32 cellular contexts compared by ENCODE assay signal in genomic region chr14:95144849-95145248, GRCh38. TPM values are rescaled to one million over a fixed set of nuclear protein-coding genes. Genes with fewer than 3 reads are reported as not detected.
DNase-seq lines count a peak whose midpoint lies in the region; ATAC-seq, FAIRE-seq and TF ChIP-seq lines count a peak whose summit lies in the region.
"Had no signal": no experiment of that assay in that cellular context is flagged by ENCODE, and none has a peak within 500 bp of the region (broad histone marks: within the 10 kb centered on the region; RNA-seq: fewer than 3 reads in every experiment).

No MANE protein-coding gene starts in this region.

- DNase-seq in GM19239 (ENCODE audit: insufficient read length, low spot score) (no peak), NCI-H526 (lab: John Stamatoyannopoulos, UW) (no peak), mesendoderm (no peak)
- no peak for DNase-seq in central memory CD8-positive, alpha-beta T cell (ENCODE audit: low spot score in 2 of 2)
- DNase-seq in natural killer cell treated with Interleukin-12 subunit alpha and Interleukin-12 subunit beta and Interleukin-15 and Interleukin-18, amount 100 ng/mL, for 72 hours (ENCODE audit: low spot score), result no peak
- DNase-seq: ACHN; activated CD4-positive, alpha-beta T cell treated with anti-CD3 and anti-CD28 coated beads for 36 hours; activated naive CD4-positive, alpha-beta T cell; activated T-cell treated with anti-CD3 and anti-CD28 coated beads, Interleukin-2, amount 50 U/mL, for 4 hours; amygdala; cortex of kidney; hypothalamus; KG1; left lung; mucosa of descending colon; MV-4-11; NCI-H146; NCI-H2171 treated with DMSO at 0.1 percent for 48 hours; NCI-H524; SJCRH30; stimulated activated CD4-positive, alpha-beta T cell treated with anti-CD3 and anti-CD28 coated beads, Interleukin-1b, Interleukin-23, amount 100 ng/mL, for 48 hours; T-cell; uterus had no signal

- H2BK120ac ChIP-seq in mesendoderm (ENCODE audit: low read depth, low read length), result no peak overlapping the region

- H3K4me2 ChIP-seq in BLaER1 (peak overlapping the region; percentile 63; the same call in 1 of the 2 replicates), mesendoderm (ENCODE audit: low read length) (no peak overlapping the region)

- H3K36me3 ChIP-seq in BLaER1, result peaks cover 11% of the 10 kb centered on the region
- no peaks in the 10 kb centered on the region for H3K36me3 ChIP-seq in mesendoderm (ENCODE audit: control insufficient read depth, insufficient read depth, low read length)
- H3K36me3 ChIP-seq: left lung, suprapubic skin, uterus had no signal

- peaks cover 3% of the 10 kb centered on the region for H3K36me3 Mint-ChIP-seq in central memory CD8-positive, alpha-beta T cell (ENCODE audit: insufficient read depth)
- peaks cover 25% of the 10 kb centered on the region for H3K36me3 Mint-ChIP-seq in natural killer cell treated with Interleukin-12 subunit alpha and Interleukin-12 subunit beta and Interleukin-15 and Interleukin-18, amount 100 ng/mL, for 72 hours

- no peak overlapping the region for H3K9ac ChIP-seq in BLaER1
- H3K9ac ChIP-seq in mesendoderm (ENCODE audit: low read length), result no peak overlapping the region

- H3K27me3 Mint-ChIP-seq in central memory CD8-positive, alpha-beta T cell, result no peaks in the 10 kb centered on the region
- H3K27me3 Mint-ChIP-seq in natural killer cell treated with Interleukin-12 subunit alpha and Interleukin-12 subunit beta and Interleukin-15 and Interleukin-18, amount 100 ng/mL, for 72 hours, result no peaks in the 10 kb centered on the region
- H3K27me3 Mint-ChIP-seq: activated CD4-positive, alpha-beta T cell treated with anti-CD3 and anti-CD28 coated beads for 36 hours; T-cell had no signal

- H2BK15ac ChIP-seq in mesendoderm (replicated peaks; ENCODE audit: low read depth), result no peak overlapping the region

- no peak overlapping the region for H2BK5ac ChIP-seq in mesendoderm (ENCODE audit: low read length)

- no peak for ATAC-seq in central memory CD8-positive, alpha-beta T cell (replicated peaks; ENCODE audit: extremely low read depth, poor library complexity, severe bottlenecking)
- ATAC-seq in natural killer cell treated with Interleukin-12 subunit alpha and Interleukin-12 subunit beta and Interleukin-15 and Interleukin-18, amount 100 ng/mL, for 72 hours, result no peak
- no peak for ATAC-seq in HG03097 (IDR thresholded peaks at IDR 0.05; ENCODE audit: low FRiP score, unreplicated experiment)
- no peak for ATAC-seq in GM18505 (IDR thresholded peaks at IDR 0.05; ENCODE audit: unreplicated experiment)
- ATAC-seq: activated CD4-positive, alpha-beta T cell treated with anti-CD3 and anti-CD28 coated beads for 36 hours; activated T-cell treated with anti-CD3 and anti-CD28 coated beads, Interleukin-2, amount 50 U/mL, for 4 hours; T-cell had no signal

- H3K9me3 ChIP-seq in BLaER1, result peaks cover 19% of the 10 kb centered on the region
- H3K9me3 ChIP-seq: left lung, mucosa of descending colon, uterus had no signal

- peaks cover 63% of the 10 kb centered on the region for H4K20me1 ChIP-seq in BLaER1

- TF ChIP-seq POLR2A in GM18505 (IDR thresholded peaks at IDR 0.05; ENCODE audit: borderline replicate concordance, extremely low read depth, insufficient read depth, insufficient read length), result no peak

- peaks cover 55% of the 10 kb centered on the region for H3K79me2 ChIP-seq in mesendoderm (ENCODE audit: control insufficient read depth, insufficient read depth, low read length)

- peak; percentile 18 for FAIRE-seq in GM19239 (lab: Jason Lieb, UNC)
- FAIRE-seq: bronchial epithelial cell, H1, HTR-8/SVneo, RCC 7860 had no signal

- no peak overlapping the region for H4K8ac ChIP-seq in mesendoderm (ENCODE audit: low read depth, low read length)

- peaks cover 6% of the 10 kb centered on the region for H3K79me1 ChIP-seq in mesendoderm (ENCODE audit: low read length)

- no peak overlapping the region for H3K18ac ChIP-seq in mesendoderm (ENCODE audit: low read length)

- no peak overlapping the region for H3K4me3 ChIP-seq in BLaER1
- H3K4me3 ChIP-seq in mesendoderm (ENCODE audit: low read length), result no peak overlapping the region
- H3K4me3 ChIP-seq: left lung, mucosa of descending colon, SJCRH30, uterus had no signal

- no peak overlapping the region for H2AK5ac ChIP-seq in mesendoderm (ENCODE audit: low read length)

- H3K27ac Mint-ChIP-seq in central memory CD8-positive, alpha-beta T cell (ENCODE audit: low read depth), result peak overlapping the region; percentile 78
- peak overlapping the region; percentile 21 to 99 for H3K27ac Mint-ChIP-seq in natural killer cell treated with Interleukin-12 subunit alpha and Interleukin-12 subunit beta and Interleukin-15 and Interleukin-18, amount 100 ng/mL, for 72 hours
- H3K27ac Mint-ChIP-seq: T-cell had no signal

- no peak overlapping the region for H3K4me3 Mint-ChIP-seq in central memory CD8-positive, alpha-beta T cell
- peak overlapping the region; percentile 22 for H3K4me3 Mint-ChIP-seq in natural killer cell treated with Interleukin-12 subunit alpha and Interleukin-12 subunit beta and Interleukin-15 and Interleukin-18, amount 100 ng/mL, for 72 hours
- H3K4me3 Mint-ChIP-seq: activated CD4-positive, alpha-beta T cell treated with anti-CD3 and anti-CD28 coated beads for 36 hours; activated T-cell treated with anti-CD3 and anti-CD28 coated beads, Interleukin-2, amount 50 U/mL, for 4 hours had no signal

- peaks cover 8% of the 10 kb centered on the region for H3K9me3 Mint-ChIP-seq in central memory CD8-positive, alpha-beta T cell
- H3K9me3 Mint-ChIP-seq in natural killer cell treated with Interleukin-12 subunit alpha and Interleukin-12 subunit beta and Interleukin-15 and Interleukin-18, amount 100 ng/mL, for 72 hours, result peaks cover 8% of the 10 kb centered on the region

- no peak overlapping the region for H3K23ac ChIP-seq in mesendoderm (ENCODE audit: low read length)

- whole genome bisulfite sequencing in mesendoderm (ENCODE audit: extremely low coverage, insufficient coverage, low lambda C conversion rate), result 100% methylated on average over 1 of the region's 2 CpGs

- H3K27ac ChIP-seq in BLaER1, result 0 out of 2 replicates have a peak overlapping the region, but pooled peaks have one; percentile 32
- no peak overlapping the region for H3K27ac ChIP-seq in mesendoderm (ENCODE audit: low read depth, low read length)
- H3K27ac ChIP-seq: C4-2B, SJCRH30 had no signal

- H3K4me1 ChIP-seq in BLaER1 (peaks cover 90% of the 10 kb centered on the region), mesendoderm (ENCODE audit: control insufficient read depth, low read depth, low read length) (peaks cover 6% of the 10 kb centered on the region)

- H3K56ac ChIP-seq in mesendoderm (ENCODE audit: low read length), result no peak overlapping the region

- H3K4me1 Mint-ChIP-seq in central memory CD8-positive, alpha-beta T cell, result peaks cover 75% of the 10 kb centered on the region
- peaks cover 62 to 68% of the 10 kb centered on the region in 2 donors for H3K4me1 Mint-ChIP-seq in natural killer cell treated with Interleukin-12 subunit alpha and Interleukin-12 subunit beta and Interleukin-15 and Interleukin-18, amount 100 ng/mL, for 72 hours (ENCODE audit: low read depth in 2 of 2)

- H4K5ac ChIP-seq in mesendoderm (ENCODE audit: low read length), result no peak overlapping the region

- H3K4ac ChIP-seq in mesendoderm (ENCODE audit: low read depth, low read length), result no peak overlapping the region

- H3K27me3 ChIP-seq in BLaER1 (no peaks in the 10 kb centered on the region), mesendoderm (ENCODE audit: insufficient read depth, low read length, poor library complexity) (no peaks in the 10 kb centered on the region)
- H3K27me3 ChIP-seq: left lung, SJCRH30, suprapubic skin, uterus had no signal

RNA-seq across cellular contexts. Expression of gene DICER1, which starts 12.5 kb away (rescaled TPM):
- total RNA-seq in natural killer cell treated with Interleukin-12 subunit alpha and Interleukin-12 subunit beta and Interleukin-15 and Interleukin-18, amount 100 ng/mL, for 72 hours, result 100 to 1,000 TPM; 104 to 115 TPM
- 76.8 TPM for polyA plus RNA-seq in mesendoderm (2013, experiment 1 of 2)
- polyA plus RNA-seq in mesendoderm (2013, experiment 2 of 2), result 79.1 TPM
